18 cellular contexts compared by ENCODE assay signal in genomic region chr10:126671402-126671975, GRCh38. TPM values are rescaled to one million over a fixed set of nuclear protein-coding genes. Genes with fewer than 3 reads are reported as not detected.
"Had no signal": no experiment of that assay in that cellular context is flagged by ENCODE, and none has a peak within 500 bp of the region (broad histone marks: within the 10 kb centered on the region; RNA-seq: fewer than 3 reads in every experiment).

No MANE protein-coding gene starts in this region.

- DNase-seq: activated CD4-positive, alpha-beta memory T cell treated with anti-CD3 and anti-CD28 coated beads, Interleukin-2, amount 10 ng/mL, durations not matched to agents 7 days and 5 days; activated CD4-positive, alpha-beta T cell treated with anti-CD3 and anti-CD28 coated beads for 36 hours; activated gamma-delta T cell; activated naive CD8-positive, alpha-beta T cell treated with anti-CD3 and anti-CD28 coated beads, Interleukin-2, amount 10 ng/mL, durations not matched to agents 7 days and 5 days; activated T-cell treated with anti-CD3 and anti-CD28 coated beads, Interleukin-2, amount 50 U/mL, for 48 hours; aorta; cortex of kidney; effector memory CD4-positive, alpha-beta T cell; left ventricle myocardium inferior; mesenchymal stem cell; retina; stomach; WERI-Rb-1 had no signal

- H3K36me3 ChIP-seq: left ventricle myocardium inferior, stomach, tibial nerve, vagina, WERI-Rb-1 had no signal

- H3K79me2 ChIP-seq: parathyroid adenoma had no signal

- H3K27ac Mint-ChIP-seq: activated CD4-positive, alpha-beta memory T cell treated with anti-CD3 and anti-CD28 coated beads, Interleukin-2, amount 10 ng/mL, durations not matched to agents 7 days and 5 days; activated CD4-positive, alpha-beta T cell treated with anti-CD3 and anti-CD28 coated beads for 36 hours; activated naive CD8-positive, alpha-beta T cell treated with anti-CD3 and anti-CD28 coated beads, Interleukin-2, amount 10 ng/mL, durations not matched to agents 7 days and 5 days had no signal

- H3K4me1 Mint-ChIP-seq: activated CD4-positive, alpha-beta memory T cell treated with anti-CD3 and anti-CD28 coated beads, Interleukin-2, amount 10 ng/mL, durations not matched to agents 7 days and 5 days; activated CD4-positive, alpha-beta T cell treated with anti-CD3 and anti-CD28 coated beads for 36 hours; activated naive CD8-positive, alpha-beta T cell treated with anti-CD3 and anti-CD28 coated beads, Interleukin-2, amount 10 ng/mL, durations not matched to agents 7 days and 5 days had no signal

- H3K27me3 Mint-ChIP-seq: activated CD4-positive, alpha-beta memory T cell treated with anti-CD3 and anti-CD28 coated beads, Interleukin-2, amount 10 ng/mL, durations not matched to agents 7 days and 5 days; activated CD4-positive, alpha-beta T cell treated with anti-CD3 and anti-CD28 coated beads for 36 hours; activated naive CD8-positive, alpha-beta T cell treated with anti-CD3 and anti-CD28 coated beads, Interleukin-2, amount 10 ng/mL, durations not matched to agents 7 days and 5 days had no signal

- FAIRE-seq: keratinocyte had no signal

- H3K4me3 Mint-ChIP-seq: activated CD4-positive, alpha-beta memory T cell treated with anti-CD3 and anti-CD28 coated beads, Interleukin-2, amount 10 ng/mL, durations not matched to agents 7 days and 5 days; activated CD4-positive, alpha-beta T cell treated with anti-CD3 and anti-CD28 coated beads for 36 hours; activated naive CD8-positive, alpha-beta T cell treated with anti-CD3 and anti-CD28 coated beads, Interleukin-2, amount 10 ng/mL, durations not matched to agents 7 days and 5 days had no signal

- H3K9me3 Mint-ChIP-seq: activated naive CD8-positive, alpha-beta T cell treated with anti-CD3 and anti-CD28 coated beads, Interleukin-2, amount 10 ng/mL, durations not matched to agents 7 days and 5 days had no signal

- H3K4me3 ChIP-seq: left ventricle myocardium inferior, stomach, tibial nerve, vagina had no signal

- H3K9ac ChIP-seq: parathyroid adenoma had no signal

- H3K27me3 ChIP-seq: stomach, tibial nerve, vagina had no signal

- H3K27ac ChIP-seq: epithelial cell of prostate, left ventricle myocardium inferior, parathyroid adenoma, stomach, tibial nerve, vagina, WERI-Rb-1 had no signal

- H3K4me1 ChIP-seq: left ventricle myocardium inferior, parathyroid adenoma, stomach, tibial nerve, vagina had no signal

- H3K36me3 Mint-ChIP-seq: activated naive CD8-positive, alpha-beta T cell treated with anti-CD3 and anti-CD28 coated beads, Interleukin-2, amount 10 ng/mL, durations not matched to agents 7 days and 5 days had no signal

RNA-seq across cellular contexts. Expression of gene C10orf90, which starts 1.0 kb away (rescaled TPM):
- polyA plus RNA-seq: aorta, keratinocyte, stomach had no signal
